8 cellular contexts compared by ENCODE assay signal in genomic region chr11:85110246-85110645, GRCh38.
A peak's percentile ranks its signal among the peaks of the same experiment; 100 is the strongest.
DNase-seq lines count a peak whose midpoint lies in the region; ATAC-seq and TF ChIP-seq lines count a peak whose summit lies in the region.
"Not testable (repeated sequence)": the region's sequence is repeated elsewhere in the genome, so short reads cannot be mapped to it uniquely, and the experiment has no call there.

No MANE protein-coding gene starts in this region.

- DNase-seq in OCI-M1 (lab: John Stamatoyannopoulos, UW), result peak; percentile 57

- peak overlapping the region; percentile 67 for H3K4me2 ChIP-seq in DOHH2 (ENCODE audit: low read length)

- peak overlapping the region; percentile 61 for H3K27ac ChIP-seq in DOHH2 (ENCODE audit: low read depth, low read length)

- not testable (repeated sequence) for H3K27me3 ChIP-seq in DOHH2 (ENCODE audit: control insufficient read depth, low read length)

- peak overlapping the region; percentile 53 for H3K4me3 ChIP-seq in DOHH2 (ENCODE audit: low read length)

- H3K36me3 ChIP-seq in DOHH2 (ENCODE audit: control insufficient read depth, low read length), result not testable (repeated sequence)

- not testable (repeated sequence) for H3K9me2 ChIP-seq in DOHH2 (replicated peaks; ENCODE audit: control insufficient read depth, low read length)

- not testable (repeated sequence) for H3K79me2 ChIP-seq in DOHH2 (ENCODE audit: control insufficient read depth, low read length)

- not testable (repeated sequence) for H3F3A ChIP-seq in DOHH2 (ENCODE audit: control insufficient read depth, insufficient read depth)

- not testable (repeated sequence) for TF ChIP-seq CTCF in DOHH2 (IDR thresholded peaks at IDR 0.05; ENCODE audit: low read depth, low read length, poor library complexity, severe bottlenecking)

- not testable (repeated sequence) for H3K9me3 ChIP-seq in DOHH2 (ENCODE audit: control insufficient read depth, insufficient read depth, low read length)

- H3K4me1 ChIP-seq in DOHH2 (ENCODE audit: control insufficient read depth, low read length), result peaks cover 49% of the 10 kb centered on the region

- ATAC-seq in GM18867 (IDR thresholded peaks at IDR 0.05; ENCODE audit: unreplicated experiment) (peak; percentile 90), GM19438 (IDR thresholded peaks at IDR 0.05; ENCODE audit: low read depth, unreplicated experiment) (peak; percentile 81), GM21576 (IDR thresholded peaks at IDR 0.05; ENCODE audit: unreplicated experiment) (peak; percentile 90), HG02840 (IDR thresholded peaks at IDR 0.05; ENCODE audit: low FRiP score, unreplicated experiment) (peak; percentile 90), HG03097 (IDR thresholded peaks at IDR 0.05; ENCODE audit: low FRiP score, unreplicated experiment) (peak; percentile 92), HG03469 (IDR thresholded peaks at IDR 0.05; ENCODE audit: unreplicated experiment) (peak; percentile 97)

- not testable (repeated sequence) for H4K20me1 ChIP-seq in DOHH2 (ENCODE audit: control insufficient read depth, insufficient read depth, low read depth, low read length)

Comparison
In these comparisons a context has a peak if more than half of its experiments do, and no peak if none do; other contexts are left out.
1. Peak in every context shown above with its lines: DNase-seq, ATAC-seq, H3K4me3 ChIP-seq and H3K27ac ChIP-seq.